ENCODE assay signal across 1 cellular context in genomic region chr7:7181519-7182155, GRCh38.
A peak's percentile ranks its signal among the peaks of the same experiment; 100 is the strongest.
TF ChIP-seq lines count a peak whose summit lies in the region.

No MANE protein-coding gene starts in this region.

TF ChIP-seq in K562, 482 proteins besides CTCF, POLR2A, EP300 and RAD21 (continued from another document and continues in another):
- TF ChIP-seq ZBTB40 (IDR thresholded peaks at IDR 0.05) (0 out of 2 replicates have a peak, but pooled peaks have one; percentile 38), ZBTB40 (CRISPR knock-in tag; IDR thresholded peaks at IDR 0.05) (no peak; the same call in 1 of the 2 replicates), ZNF766 (CRISPR knock-in tag; conservative IDR thresholded peaks at IDR 0.05) (0 out of 2 replicates have a peak, but pooled peaks have one; percentile 16), MITF (IDR thresholded peaks at IDR 0.05) (peak; percentile 32; the same call in 1 of the 2 replicates), ATF4 (CRISPR knock-in tag; IDR thresholded peaks at IDR 0.05) (0 out of 2 replicates have a peak, but pooled peaks have one; percentile 4), PBX2 (CRISPR knock-in tag; IDR thresholded peaks at IDR 0.05; ENCODE audit: low read depth) (no peak), PBX2 (tag; conservative IDR thresholded peaks at IDR 0.05; ENCODE audit: low read depth) (peak; percentile 10; the same call in 1 of the 2 replicates), CAMTA2 (CRISPR knock-in tag; conservative IDR thresholded peaks at IDR 0.05) (no peak), MAFG (tag; conservative IDR thresholded peaks at IDR 0.05) (peak; percentile 33; the same call in 1 of the 2 replicates), ASH1L (IDR thresholded peaks at IDR 0.05; ENCODE audit: borderline replicate concordance, low read depth, partially characterized antibody) (peak; percentile 40), NKRF (IDR thresholded peaks at IDR 0.05; ENCODE audit: borderline replicate concordance) (peak; percentile 60; the same call in 1 of the 2 replicates), ELF1 (tag; IDR thresholded peaks at IDR 0.05) (peak; percentile 76), HMG20B (CRISPR knock-in tag; IDR thresholded peaks at IDR 0.05) (no peak), RAD51 (IDR thresholded peaks at IDR 0.05; ENCODE audit: borderline replicate concordance, low read depth) (0 out of 2 replicates have a peak, but pooled peaks have one; percentile 21), NR4A1 (CRISPR knock-in tag; IDR thresholded peaks at IDR 0.05) (no peak), NR4A1 (tag; IDR thresholded peaks at IDR 0.05) (no peak), ETV1 (tag; conservative IDR thresholded peaks at IDR 0.05; ENCODE audit: low read depth) (peak; percentile 61), EP400 (IDR thresholded peaks at IDR 0.05) (peak; percentile 59), BRF2 (IDR thresholded peaks at IDR 0.05; ENCODE audit: borderline replicate concordance, insufficient read depth, insufficient read length) (no peak), SNAPC5 (CRISPR knock-in tag; IDR thresholded peaks at IDR 0.05) (no peak), MYC (IDR thresholded peaks at IDR 0.05; ENCODE audit: low read depth, low read length) (peak; percentile 54; the same call in 1 of the 2 replicates), MYC (CRISPR knock-in tag; IDR thresholded peaks at IDR 0.05; ENCODE audit: borderline replicate concordance, low read depth) (peak; percentile 67; the same call in 1 of the 2 replicates), BRCA1 (IDR thresholded peaks at IDR 0.05) (no peak), BRCA1 (CRISPR knock-in tag; IDR thresholded peaks at IDR 0.05) (no peak), ATF2 (CRISPR knock-in tag; IDR thresholded peaks at IDR 0.05) (no peak), ETV5 (CRISPR knock-in tag; IDR thresholded peaks at IDR 0.05; ENCODE audit: low read depth) (0 out of 2 replicates have a peak, but pooled peaks have one; percentile 46), ZNF263 (CRISPR knock-in tag; IDR thresholded peaks at IDR 0.05; ENCODE audit: borderline replicate concordance) (no peak), SMARCE1 (IDR thresholded peaks at IDR 0.05) (0 out of 2 replicates have a peak, but pooled peaks have one; percentile 34), CHD2 (IDR thresholded peaks at IDR 0.05; ENCODE audit: low read depth, low read length) (0 out of 2 replicates have a peak, but pooled peaks have one; percentile 11), DIDO1 (tag; IDR thresholded peaks at IDR 0.05; ENCODE audit: low read depth) (no peak), SRSF7 (optimal IDR thresholded peaks at IDR 0.05; ENCODE audit: low read depth, low read length) (no peak), LARP7 (IDR thresholded peaks at IDR 0.05) (no peak), CREB3L1 (IDR thresholded peaks at IDR 0.05; ENCODE audit: borderline replicate concordance, low read depth) (peak; percentile 56; the same call in 1 of the 2 replicates), STAT5A (IDR thresholded peaks at IDR 0.05; ENCODE audit: borderline replicate concordance, low read length) (no peak), MNT (conservative IDR thresholded peaks at IDR 0.05) (0 out of 4 replicates have a peak, but pooled peaks of 1 of the 2 experiments have one; percentile 4), ZNF695 (CRISPR knock-in tag; IDR thresholded peaks at IDR 0.05) (no peak)
